In the genomic region with DNA sequence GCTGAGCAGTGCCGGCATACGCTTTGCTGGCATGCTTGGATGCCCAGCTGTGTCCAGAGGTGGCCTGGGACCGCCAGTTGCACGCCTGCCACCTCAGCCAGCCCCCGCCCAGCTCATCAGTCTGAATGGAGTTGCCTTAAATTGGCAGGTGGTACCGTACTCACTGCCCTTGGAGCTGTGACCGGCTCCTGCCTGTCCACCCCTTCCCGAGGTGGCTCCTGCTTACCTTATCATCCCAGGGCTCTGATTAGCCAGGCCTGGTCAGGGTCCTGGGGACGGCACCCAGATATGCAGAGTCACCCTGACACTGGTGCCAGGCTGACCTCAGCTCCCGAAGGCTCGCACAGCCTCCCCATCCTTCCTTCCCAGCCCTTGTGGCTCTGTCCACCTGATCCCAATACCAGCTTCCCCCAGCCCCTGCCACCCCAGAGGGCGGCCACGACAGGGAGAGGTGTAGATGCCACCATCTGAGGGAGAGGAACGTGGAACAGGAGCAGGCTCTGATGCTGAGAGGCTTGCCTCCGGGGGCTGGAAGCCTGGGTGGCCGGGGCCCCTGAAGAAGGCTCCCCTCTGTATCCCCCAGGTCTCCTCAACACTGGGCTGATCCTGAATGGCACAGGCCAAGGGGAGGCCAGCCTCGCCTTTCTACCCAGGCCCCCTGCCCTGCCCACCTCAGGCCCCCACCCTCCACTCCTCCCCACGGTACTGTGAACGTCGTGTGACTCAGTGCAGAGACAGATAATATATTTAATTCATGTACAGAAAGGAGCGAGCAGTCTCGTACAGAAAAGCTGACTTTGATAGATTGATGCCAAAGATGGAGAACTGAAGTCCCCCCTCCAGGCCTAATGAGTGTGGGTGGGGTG, we compare ENCODE assay signal across 27 cellular contexts.
"Had no signal": no experiment of that assay in that cellular context is flagged by ENCODE, and none has a peak within 500 bp of the region (broad histone marks: within the 10 kb centered on the region; RNA-seq: fewer than 3 reads in every experiment).

No MANE protein-coding gene starts in this region.

- H3K4me3 Mint-ChIP-seq: activated CD8-positive, alpha-beta memory T cell treated with anti-CD3 and anti-CD28 coated beads, Interleukin-2, amount 10 ng/mL, durations not matched to agents 7 days and 5 days; activated CD8-positive, alpha-beta T cell treated with anti-CD3 and anti-CD28 coated beads, Interleukin-2, amount 10 ng/mL, durations not matched to agents 7 days and 5 days; activated naive CD8-positive, alpha-beta T cell; naive thymus-derived CD4-positive, alpha-beta T cell; stimulated activated memory B cell treated with anti-CD40 and anti-IgM and Interleukin-4, amounts not matched to agents 10 μg/mL and 1 μg/mL and 100 μg/mL, for 72 hours; stimulated activated naive CD8-positive, alpha-beta T cell treated with anti-CD3 and anti-CD28 coated beads, Interleukin-15, amount 100 ng/mL, for 72 hours had no signal

- H3K36me3 ChIP-seq: colonic mucosa, right lobe of liver, thyroid gland had no signal

- H3K27ac ChIP-seq: body of pancreas, colonic mucosa, epithelial cell of prostate, esophagus squamous epithelium, right lobe of liver, skin epidermis, thyroid gland had no signal

- H3K9me3 ChIP-seq: body of pancreas, colonic mucosa, esophagus squamous epithelium, right lobe of liver, thyroid gland had no signal

- H3K36me3 Mint-ChIP-seq: activated CD8-positive, alpha-beta memory T cell treated with anti-CD3 and anti-CD28 coated beads, Interleukin-2, amount 10 ng/mL, durations not matched to agents 7 days and 5 days; activated naive CD8-positive, alpha-beta T cell; stimulated activated memory B cell treated with anti-CD40 and anti-IgM and Interleukin-4, amounts not matched to agents 10 μg/mL and 1 μg/mL and 100 μg/mL, for 72 hours had no signal

- H3K27me3 ChIP-seq: body of pancreas, colonic mucosa, right lobe of liver, thyroid gland had no signal

- H3K4me3 ChIP-seq: body of pancreas, colonic mucosa, esophagus squamous epithelium, right lobe of liver, skin epidermis, thyroid gland had no signal

- FAIRE-seq: endometrium, islet of Langerhans, urothelium cell line had no signal

- H3K27ac Mint-ChIP-seq: activated CD8-positive, alpha-beta memory T cell treated with anti-CD3 and anti-CD28 coated beads, Interleukin-2, amount 10 ng/mL, durations not matched to agents 7 days and 5 days; activated CD8-positive, alpha-beta T cell treated with anti-CD3 and anti-CD28 coated beads, Interleukin-2, amount 10 ng/mL, durations not matched to agents 7 days and 5 days; activated naive CD8-positive, alpha-beta T cell; activated T-helper 2 cell treated with anti-CD3 and anti-CD28 coated beads, Interferon-gamma antibody, Interleukin-2, Interleukin-4, amounts not matched to agents 10 μg/mL and 5 μg/mL and 100 μg/mL, durations not matched to agents 14 hours and 24 hours and 36 hours; stimulated activated memory B cell treated with anti-CD40 and anti-IgM and Interleukin-4, amounts not matched to agents 10 μg/mL and 1 μg/mL and 100 μg/mL, for 72 hours had no signal

- DNase-seq: activated CD4-positive, alpha-beta T cell treated with anti-CD3 and anti-CD28 coated beads, Interleukin-2, amount 50 U/mL, for 1 hour; activated CD4-positive, CD25-positive, alpha-beta regulatory T cell treated with anti-CD3 and anti-CD28 coated beads, Interleukin-2, amount 50 U/mL, for 72 hours; activated CD8-positive, alpha-beta memory T cell treated with anti-CD3 and anti-CD28 coated beads, Interleukin-2, amount 10 ng/mL, durations not matched to agents 7 days and 5 days; activated CD8-positive, alpha-beta T cell treated with anti-CD3 and anti-CD28 coated beads, Interleukin-2, amount 10 ng/mL, durations not matched to agents 7 days and 5 days; activated T-cell treated with anti-CD3 and anti-CD28 coated beads, Interleukin-2, amount 50 U/mL, for 48 hours; body of pancreas; cerebellar nuclear complex; colonic mucosa; effector CD8-positive, alpha-beta T cell; esophagus squamous epithelium; foreskin melanocyte; midbrain; naive thymus-derived CD4-positive, alpha-beta T cell; stimulated activated CD4-positive, alpha-beta T cell treated with anti-CD3 and anti-CD28 coated beads, Interleukin-4, amount 100 ng/mL, for 4 hours; stimulated activated CD8-positive, alpha-beta memory T cell treated with anti-CD3 and anti-CD28 coated beads, Interleukin-4, amount 100 ng/mL, for 48 hours; stimulated activated naive CD8-positive, alpha-beta T cell treated with anti-CD3 and anti-CD28 coated beads, Interleukin-15, amount 100 ng/mL, for 72 hours; T-helper 2 cell; thyroid gland had no signal

- ATAC-seq: activated CD8-positive, alpha-beta memory T cell treated with anti-CD3 and anti-CD28 coated beads, Interleukin-2, amount 10 ng/mL, durations not matched to agents 7 days and 5 days; activated CD8-positive, alpha-beta T cell treated with anti-CD3 and anti-CD28 coated beads, Interleukin-2, amount 10 ng/mL, durations not matched to agents 7 days and 5 days; body of pancreas; naive thymus-derived CD4-positive, alpha-beta T cell; right lobe of liver; stimulated activated memory B cell treated with anti-CD40 and anti-IgM and Interleukin-4, amounts not matched to agents 10 μg/mL and 1 μg/mL and 100 μg/mL, for 72 hours; stimulated activated naive CD8-positive, alpha-beta T cell treated with anti-CD3 and anti-CD28 coated beads, Interleukin-15, amount 100 ng/mL, for 72 hours had no signal

- H3K9me3 Mint-ChIP-seq: activated T-helper 2 cell treated with anti-CD3 and anti-CD28 coated beads, Interferon-gamma antibody, Interleukin-2, Interleukin-4, amounts not matched to agents 10 μg/mL and 5 μg/mL and 100 μg/mL, durations not matched to agents 14 hours and 24 hours and 36 hours; stimulated activated memory B cell treated with anti-CD40 and anti-IgM and Interleukin-4, amounts not matched to agents 10 μg/mL and 1 μg/mL and 100 μg/mL, for 72 hours; stimulated activated naive CD8-positive, alpha-beta T cell treated with anti-CD3 and anti-CD28 coated beads, Interleukin-15, amount 100 ng/mL, for 72 hours had no signal

- H3K4me1 ChIP-seq: right lobe of liver had no signal
